ENCODE assay signal across 17 cellular contexts in the genomic region with DNA sequence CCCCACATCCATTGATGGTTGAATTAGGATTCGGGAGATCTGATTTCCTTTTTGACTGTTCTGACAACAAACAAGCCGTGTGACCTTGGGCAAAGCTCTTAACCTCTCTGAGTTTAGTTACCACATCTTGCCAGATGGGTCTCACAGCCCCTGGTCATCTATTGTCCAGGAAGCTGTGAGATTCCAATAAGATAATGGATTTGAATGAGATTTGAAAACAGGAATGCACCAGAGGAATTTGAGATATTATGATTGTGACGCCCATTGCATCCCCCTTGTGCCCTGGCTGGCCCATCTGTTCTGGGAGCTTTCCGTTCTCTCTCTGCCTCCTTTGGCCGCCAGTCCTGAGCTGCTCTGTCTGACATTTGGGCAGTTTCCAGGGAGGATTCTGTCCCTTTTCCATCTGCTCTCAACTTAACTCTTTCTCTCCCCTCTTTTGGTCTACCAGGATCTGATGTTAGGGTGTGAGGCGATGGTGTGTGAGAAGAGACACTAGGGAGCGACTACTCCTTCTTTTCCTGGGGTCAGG. TPM values are rescaled to one million over a fixed set of nuclear protein-coding genes. Genes with fewer than 3 reads are reported as not detected.
"Had no signal": no experiment of that assay in that cellular context is flagged by ENCODE, and none has a peak within 500 bp of the region (broad histone marks: within the 10 kb centered on the region; RNA-seq: fewer than 3 reads in every experiment).

No MANE protein-coding gene starts in this region.

- H3K36me3 Mint-ChIP-seq: type B pancreatic cell had no signal

- H3K4me1 Mint-ChIP-seq: activated CD4-positive, alpha-beta T cell treated with anti-CD3 and anti-CD28 coated beads, Interleukin-2, amount 10 ng/mL, durations not matched to agents 24 days and 14 days; stimulated activated naive CD8-positive, alpha-beta T cell treated with anti-CD3 and anti-CD28 coated beads, Interleukin-15, amount 100 ng/mL, for 72 hours had no signal

- ATAC-seq: activated CD8-positive, alpha-beta T cell treated with anti-CD3 and anti-CD28 coated beads for 36 hours; activated T-cell treated with anti-CD3 and anti-CD28 coated beads, Interleukin-2, amount 50 U/mL, for 4 hours; body of pancreas; right lobe of liver; stimulated activated naive CD8-positive, alpha-beta T cell treated with anti-CD3 and anti-CD28 coated beads, Interleukin-15, amount 100 ng/mL, for 72 hours had no signal

- H3K36me3 ChIP-seq: left ventricle myocardium inferior, ovary, right lobe of liver had no signal

- H3K27me3 Mint-ChIP-seq: activated CD4-positive, alpha-beta T cell treated with anti-CD3 and anti-CD28 coated beads, Interleukin-2, amount 10 ng/mL, durations not matched to agents 24 days and 14 days had no signal

- H3K4me3 Mint-ChIP-seq: activated CD4-positive, alpha-beta T cell treated with anti-CD3 and anti-CD28 coated beads, Interleukin-2, amount 10 ng/mL, durations not matched to agents 24 days and 14 days; activated CD8-positive, alpha-beta T cell treated with anti-CD3 and anti-CD28 coated beads for 36 hours; activated naive CD4-positive, alpha-beta T cell treated with anti-CD3 and anti-CD28 coated beads for 36 hours; activated T-cell treated with anti-CD3 and anti-CD28 coated beads, Interleukin-2, amount 50 U/mL, for 4 hours; stimulated activated naive CD8-positive, alpha-beta T cell treated with anti-CD3 and anti-CD28 coated beads, Interleukin-15, amount 100 ng/mL, for 72 hours; type B pancreatic cell had no signal

- H3K4me3 ChIP-seq: body of pancreas, coronary artery, left ventricle myocardium inferior, ovary, right lobe of liver, testis had no signal

- H3K27ac ChIP-seq: body of pancreas, coronary artery, left ventricle myocardium inferior, ovary, right lobe of liver, testis had no signal

- DNase-seq: activated CD4-positive, alpha-beta T cell treated with anti-CD3 and anti-CD28 coated beads, Interleukin-2, amount 10 ng/mL, durations not matched to agents 24 days and 14 days; activated CD8-positive, alpha-beta T cell treated with anti-CD3 and anti-CD28 coated beads for 36 hours; activated naive CD4-positive, alpha-beta T cell treated with anti-CD3 and anti-CD28 coated beads for 36 hours; activated T-cell treated with anti-CD3 and anti-CD28 coated beads, Interleukin-2, amount 50 U/mL, for 4 hours; body of pancreas; head of caudate nucleus; left ventricle myocardium inferior; ovary; right lobe of liver; small intestine; stimulated activated CD4-positive, alpha-beta T cell treated with anti-CD3 and anti-CD28 coated beads, Interleukin-4, amount 100 ng/mL, for 1 hour; stimulated activated naive CD8-positive, alpha-beta T cell treated with anti-CD3 and anti-CD28 coated beads, Interleukin-15, amount 100 ng/mL, for 72 hours; T1000; testis had no signal

- H3K27ac Mint-ChIP-seq: activated CD4-positive, alpha-beta T cell treated with anti-CD3 and anti-CD28 coated beads, Interleukin-2, amount 10 ng/mL, durations not matched to agents 24 days and 14 days; activated CD8-positive, alpha-beta T cell treated with anti-CD3 and anti-CD28 coated beads for 36 hours; activated naive CD4-positive, alpha-beta T cell treated with anti-CD3 and anti-CD28 coated beads for 36 hours; stimulated activated naive CD8-positive, alpha-beta T cell treated with anti-CD3 and anti-CD28 coated beads, Interleukin-15, amount 100 ng/mL, for 72 hours; type B pancreatic cell had no signal

- H3K4me1 ChIP-seq: left ventricle myocardium inferior, right lobe of liver, testis had no signal

- H3K9me3 Mint-ChIP-seq: activated naive CD4-positive, alpha-beta T cell treated with anti-CD3 and anti-CD28 coated beads for 36 hours; type B pancreatic cell had no signal

- H3K9me3 ChIP-seq: body of pancreas, ovary, right lobe of liver, testis had no signal

RNA-seq across cellular contexts. Expression of gene SRRM4, which starts 24.6 kb away (rescaled TPM):
- total RNA-seq: activated CD4-positive, alpha-beta T cell treated with anti-CD3 and anti-CD28 coated beads, Interleukin-2, amount 10 ng/mL, durations not matched to agents 24 days and 14 days; activated CD8-positive, alpha-beta T cell treated with anti-CD3 and anti-CD28 coated beads for 36 hours; activated naive CD4-positive, alpha-beta T cell treated with anti-CD3 and anti-CD28 coated beads for 36 hours; activated T-cell treated with anti-CD3 and anti-CD28 coated beads, Interleukin-2, amount 50 U/mL, for 4 hours; body of pancreas; mononuclear cell; right lobe of liver had no signal
